9 cellular contexts compared by ENCODE assay signal in the genomic region with DNA sequence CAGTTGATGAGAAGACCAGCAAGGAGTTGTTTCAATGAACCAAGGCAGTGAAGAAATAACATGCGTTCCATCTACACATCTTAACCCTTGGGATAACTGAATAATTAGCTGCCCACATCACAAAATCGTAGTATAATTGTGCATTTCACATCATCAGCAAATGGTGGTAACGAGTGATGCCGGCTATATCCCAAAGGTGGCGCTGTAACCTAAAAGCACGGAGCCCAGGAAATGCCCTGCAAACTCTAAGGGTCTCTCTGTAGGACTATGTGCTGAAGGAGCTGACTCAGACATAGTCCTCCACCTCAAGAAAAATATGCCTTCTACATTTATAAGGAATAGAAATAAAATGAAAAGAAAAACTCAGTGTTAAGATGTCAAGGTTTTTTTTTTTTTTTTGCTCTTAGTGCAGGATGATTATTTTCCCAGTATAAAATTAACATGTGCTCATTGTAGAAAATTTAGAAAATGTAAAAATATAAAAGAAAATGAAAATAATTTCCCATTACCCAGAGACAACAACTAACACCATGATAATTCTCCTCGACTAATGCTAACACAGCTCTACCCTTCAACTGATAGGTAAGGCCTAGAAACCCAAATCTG. TPM values are rescaled to one million over a fixed set of nuclear protein-coding genes. Genes with fewer than 3 reads are reported as not detected.
A peak's percentile ranks its signal among the peaks of the same experiment; 100 is the strongest.
DNase-seq lines count a peak whose midpoint lies in the region; TF ChIP-seq lines count a peak whose summit lies in the region.
"Had no signal": no experiment of that assay in that cellular context is flagged by ENCODE, and none has a peak within 500 bp of the region (broad histone marks: within the 10 kb centered on the region; RNA-seq: fewer than 3 reads in every experiment).

No MANE protein-coding gene starts in this region.

- no peaks in the 10 kb centered on the region for H3K27me3 ChIP-seq in GM23248 (replicated peaks; ENCODE audit: insufficient read depth)
- H3K27me3 ChIP-seq in ovary = no peaks in the 10 kb centered on the region
- H3K27me3 ChIP-seq: BLaER1 treated with 17β-estradiol and CSF1 and Interleukin-3, amounts not matched to agents 10 nM and 100 nM had no signal

- H3K9me3 ChIP-seq in GM23248 (ENCODE audit: low read depth) (no peaks in the 10 kb centered on the region), ovary (no peaks in the 10 kb centered on the region)
- H3K9me3 ChIP-seq: BLaER1 treated with 17β-estradiol and CSF1 and Interleukin-3, amounts not matched to agents 10 nM and 100 nM had no signal

- no peaks in the 10 kb centered on the region for H4K20me1 ChIP-seq in GM23248 (ENCODE audit: insufficient read depth)
- H4K20me1 ChIP-seq: BLaER1 treated with 17β-estradiol and CSF1 and Interleukin-3, amounts not matched to agents 10 nM and 100 nM had no signal

- H3K9ac ChIP-seq in GM23248 = no peak overlapping the region
- H3K9ac ChIP-seq: BLaER1 treated with 17β-estradiol and CSF1 and Interleukin-3, amounts not matched to agents 10 nM and 100 nM had no signal

- H3K4me1 ChIP-seq in GM23248 (ENCODE audit: insufficient read depth) = no peaks in the 10 kb centered on the region
- H3K4me1 ChIP-seq in ovary (ENCODE audit: insufficient read depth) = no peaks in the 10 kb centered on the region
- H3K4me1 ChIP-seq: BLaER1 treated with 17β-estradiol and CSF1 and Interleukin-3, amounts not matched to agents 10 nM and 100 nM had no signal

- H3F3A ChIP-seq in GM23248 (ENCODE audit: insufficient read depth) = no peaks in the 10 kb centered on the region

- no peak overlapping the region for H3K27ac ChIP-seq in GM23248
- H3K27ac ChIP-seq in ovary = no peak overlapping the region
- H3K27ac ChIP-seq: BLaER1 treated with 17β-estradiol and CSF1 and Interleukin-3, amounts not matched to agents 10 nM and 100 nM had no signal

- H3K9me2 ChIP-seq in GM23248 (ENCODE audit: insufficient read depth) = no peaks in the 10 kb centered on the region

- H3K36me3 ChIP-seq in GM23248 (ENCODE audit: low read depth) (no peaks in the 10 kb centered on the region), ovary (no peaks in the 10 kb centered on the region)
- H3K36me3 ChIP-seq: BLaER1 treated with 17β-estradiol and CSF1 and Interleukin-3, amounts not matched to agents 10 nM and 100 nM had no signal

- DNase-seq in NCI-H2227 (lab: John Stamatoyannopoulos, UW; ENCODE audit: unreplicated experiment) (peak; percentile 2), NCI-H2227 treated with DMSO at 0.1 percent for 48 hours (lab: John Stamatoyannopoulos, UW) (no peak), GM23248 (peak; percentile 11), NAMALWA (ENCODE audit: low spot score) (peak; percentile 58), cerebellar cortex (ENCODE audit: low spot score) (peak; percentile 6), ovary (peak in 3 of 5 donors; percentile 19 to 53 (median 22)), DMS79 treated with DMSO at 0.1 percent for 48 hours (lab: John Stamatoyannopoulos, UW) (no peak)
- no peak for DNase-seq in stimulated activated CD4-positive, alpha-beta T cell treated with anti-CD3 and anti-CD28 coated beads, Interleukin-1b, Interleukin-23, amount 100 ng/mL, for 48 hours

- intact Hi-C loops in ovary (cut with DNase I) = no loop called here

- in situ Hi-C loops in GM23248 (cut with MboI) = no loop called here

- peak in 1 of 3 donors; percentile 34 for TF ChIP-seq CTCF in ovary (IDR thresholded peaks at IDR 0.05)

- no peak for TF ChIP-seq EP300 in ovary (IDR thresholded peaks at IDR 0.05)

- H3K4me2 ChIP-seq in GM23248 (ENCODE audit: unreplicated experiment) = no peak overlapping the region
- H3K4me2 ChIP-seq: BLaER1 treated with 17β-estradiol and CSF1 and Interleukin-3, amounts not matched to agents 10 nM and 100 nM had no signal

- H3K79me2 ChIP-seq in GM23248 (ENCODE audit: insufficient read depth) = no peaks in the 10 kb centered on the region

- TF ChIP-seq POLR2A in ovary (IDR thresholded peaks at IDR 0.05) = no peak

- H3K4me3 ChIP-seq in GM23248 = no peak overlapping the region
- H3K4me3 ChIP-seq in ovary = no peak overlapping the region
- H3K4me3 ChIP-seq: BLaER1 treated with 17β-estradiol and CSF1 and Interleukin-3, amounts not matched to agents 10 nM and 100 nM had no signal

- WGBS in GM23248 (ENCODE audit: low coverage in 1 of 2, low lambda C conversion rate in 2 of 2, missing lambda C conversion rate in 2 of 2), 2 experiments = 14 to 15% methylated on average over 7 of the region's 7 CpGs
- 33 to 38% (median 36%) methylated on average over 7 of the region's 7 CpGs for WGBS in ovary, 3 donors

- no peak overlapping the region for H2AFZ ChIP-seq in GM23248

RNA-seq across cellular contexts. Expression of a gene that starts 23.1 kb away (rescaled TPM):
- total RNA-seq in GM23248 (2014; rRNA removed; shearing (Covaris generic)) = not detected in 2 replicates
- polyA plus RNA-seq in GM23248 (2016; fragmentation: Nextera tagmentation; extraction: Ambion mirVana) (not detected in 2 replicates), ovary (not detected)
- total RNA-seq in ovary = under 1 TPM in 3 of 7 donors, not detected in 4; under 0.01 to 0.05 (median 0.03) TPM

RNA-seq across cellular contexts. Expression of a gene that starts 47.9 kb away (rescaled TPM):
- not detected in 2 replicates for total RNA-seq in GM23248 (2014; rRNA removed; shearing (Covaris generic))
- not detected in 2 replicates for polyA plus RNA-seq in GM23248 (2016; fragmentation: Nextera tagmentation; extraction: Ambion mirVana)
- not detected for total RNA-seq in ovary
- not detected for polyA plus RNA-seq in ovary

Comparison
In these comparisons a context has a peak if more than half of its experiments do, and no peak if none do; other contexts are left out.
1. DNase-seq: peak in NCI-H2227 (single experiment), GM23248 (single experiment), NAMALWA (single experiment), cerebellar cortex (single experiment) and ovary (3 of 5); none in NCI-H2227 treated with DMSO at 0.1 percent for 48 hours (single experiment), DMS79 treated with DMSO at 0.1 percent for 48 hours (single experiment) and stimulated activated CD4-positive, alpha-beta T cell treated with anti-CD3 and anti-CD28 coated beads, Interleukin-1b, Interleukin-23, amount 100 ng/mL, for 48 hours (single experiment).